Comparison of ENCODE assay signal across 19 cellular contexts in the genomic region with DNA sequence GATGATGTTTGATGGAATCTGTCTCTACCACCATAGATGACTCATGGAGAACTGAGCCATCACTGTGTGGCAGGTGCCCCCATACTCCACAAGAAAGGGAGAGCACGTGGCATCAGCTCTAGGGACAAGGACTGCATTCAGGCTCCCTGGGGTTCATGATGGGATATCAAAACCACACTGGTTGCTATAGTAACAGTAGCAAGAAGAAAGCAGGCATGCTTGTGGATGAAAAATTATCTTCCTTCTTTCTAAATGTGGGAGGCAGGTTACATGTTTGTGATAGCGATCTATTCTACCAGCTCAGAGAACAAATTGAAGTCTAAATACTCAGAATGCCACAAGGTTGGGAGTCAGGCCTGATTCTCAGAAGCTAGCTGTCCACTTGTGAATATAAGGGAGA.
DNase-seq lines count a peak whose midpoint lies in the region; ATAC-seq and TF ChIP-seq lines count a peak whose summit lies in the region.
"Had no signal": no experiment of that assay in that cellular context is flagged by ENCODE, and none has a peak within 500 bp of the region (broad histone marks: within the 10 kb centered on the region; RNA-seq: fewer than 3 reads in every experiment).

No MANE protein-coding gene starts in this region.

- TF ChIP-seq CTCF in glutamatergic neuron (IDR thresholded peaks at IDR 0.05; ENCODE audit: partially characterized antibody, unreplicated experiment), result no peak
- TF ChIP-seq CTCF in heart left ventricle (IDR thresholded peaks at IDR 0.05), result no peak

- ATAC-seq in heart left ventricle, result no peak
- ATAC-seq: gastroesophageal sphincter had no signal

- H3K27ac Mint-ChIP-seq in glutamatergic neuron (ENCODE audit: unreplicated experiment), result peak overlapping the region; percentile 91
- H3K27ac Mint-ChIP-seq: T-helper 2 cell treated with Interferon-gamma antibody and Interleukin-4, amounts not matched to agents 5 μg/mL and 100 μg/mL, for 36 hours had no signal

- peaks cover 2% of the 10 kb centered on the region for H3K27me3 Mint-ChIP-seq in glutamatergic neuron (ENCODE audit: unreplicated experiment)

- H3K4me3 ChIP-seq in BLaER1, result no peak overlapping the region
- no peak overlapping the region for H3K4me3 ChIP-seq in heart left ventricle
- H3K4me3 ChIP-seq: gastroesophageal sphincter, GM23248, smooth muscle cell, tibial nerve had no signal

- peak; percentile 8 for DNase-seq in A172 (ENCODE audit: low spot score)
- DNase-seq in OCI-M1 (lab: John Stamatoyannopoulos, UW), result peak; percentile 12
- DNase-seq in glutamatergic neuron, result no peak
- DNase-seq in HEK293T (ENCODE audit: extremely low spot score), result no peak
- no peak for DNase-seq in effector CD4-positive, alpha-beta T cell
- no peak for DNase-seq in heart left ventricle
- DNase-seq in NK-92 (lab: John Stamatoyannopoulos, UW; ENCODE audit: unreplicated experiment), result no peak
- DNase-seq: activated CD4-positive, CD25-positive, alpha-beta regulatory T cell treated with anti-CD3 and anti-CD28 coated beads, Interleukin-2, amount 50 U/mL, for 72 hours; activated gamma-delta T cell treated with Interleukin-2 at 50 U/mL for 16 hours; DMS53; GM23248; NCI-H1105; NCI-H446 treated with DMSO at 0.1 percent for 48 hours; stimulated activated CD8-positive, alpha-beta memory T cell treated with anti-CD3 and anti-CD28 coated beads, Interleukin-4, amount 100 ng/mL, for 48 hours had no signal

- TF ChIP-seq POLR2A in heart left ventricle (IDR thresholded peaks at IDR 0.05), result no peak

- H3K4me2 ChIP-seq in BLaER1, result peak overlapping the region; percentile 27
- H3K4me2 ChIP-seq: smooth muscle cell had no signal

- H3K4me3 Mint-ChIP-seq in glutamatergic neuron (ENCODE audit: unreplicated experiment), result no peak overlapping the region
- H3K4me3 Mint-ChIP-seq: T-helper 2 cell treated with Interferon-gamma antibody and Interleukin-4, amounts not matched to agents 5 μg/mL and 100 μg/mL, for 36 hours had no signal

- H3K4me1 ChIP-seq in BLaER1, result peaks cover 31% of the 10 kb centered on the region
- peaks cover 2 to 25% (median 16%) of the 10 kb centered on the region in 12 donors for H3K4me1 ChIP-seq in heart left ventricle
- H3K4me1 ChIP-seq: gastroesophageal sphincter had no signal

- 82 to 86% (median 85%) methylated on average over 2 of the region's 2 CpGs for WGBS in heart left ventricle, 4 donors

- POLR2A ChIA-PET in HEK293T (lab: Yijun Ruan, JAX), result no interaction called here

- no peaks in the 10 kb centered on the region for H3K27me3 ChIP-seq in BLaER1
- H3K27me3 ChIP-seq in heart left ventricle, result no peaks in the 10 kb centered on the region
- H3K27me3 ChIP-seq: gastroesophageal sphincter, tibial nerve had no signal

- no peaks in the 10 kb centered on the region for H3K9me3 Mint-ChIP-seq in glutamatergic neuron (ENCODE audit: unreplicated experiment)
- H3K9me3 Mint-ChIP-seq: T-helper 2 cell treated with Interferon-gamma antibody and Interleukin-4, amounts not matched to agents 5 μg/mL and 100 μg/mL, for 36 hours had no signal

- H3K4me1 Mint-ChIP-seq in glutamatergic neuron (ENCODE audit: low read depth, unreplicated experiment), result peaks cover 15% of the 10 kb centered on the region

- H3K36me3 Mint-ChIP-seq in glutamatergic neuron (ENCODE audit: unreplicated experiment), result no peaks in the 10 kb centered on the region

- CTCF ChIA-PET in HEK293T (lab: Yijun Ruan, JAX), result interaction anchor here (0.6 kb wide), 1 partner anchor 16 kb away, joined by 4 read pairs; no protein-coding TSS in a partner anchor

- H3K27ac ChIP-seq in BLaER1, result no peak overlapping the region
- H3K27ac ChIP-seq in heart left ventricle, result no peak overlapping the region
- H3K27ac ChIP-seq: gastroesophageal sphincter, GM23248 had no signal

- H3K36me3 ChIP-seq in BLaER1, result no peaks in the 10 kb centered on the region
- H3K36me3 ChIP-seq in heart left ventricle, result peaks cover 0 to 86% (median 39%) of the 10 kb centered on the region in 9 donors

- H3K9me3 ChIP-seq in BLaER1 (no peaks in the 10 kb centered on the region), heart left ventricle (no peaks in the 10 kb centered on the region)
- H3K9me3 ChIP-seq: gastroesophageal sphincter, tibial nerve had no signal

- no peak overlapping the region for H3K9ac ChIP-seq in BLaER1
- H3K9ac ChIP-seq: GM23248 had no signal

- no peaks in the 10 kb centered on the region for H4K20me1 ChIP-seq in BLaER1

- intact Hi-C loops in heart left ventricle (cut with DNase I), result no loop called here

TF ChIP-seq in HEK293T, 16 proteins besides CTCF, POLR2A, EP300 and RAD21:
- TF ChIP-seq FOXK2 (IDR thresholded peaks at IDR 0.05) (no peak), ZNF384 (IDR thresholded peaks at IDR 0.05) (no peak), NFRKB (IDR thresholded peaks at IDR 0.05) (no peak), SP1 (IDR thresholded peaks at IDR 0.05) (no peak), FOXM1 (IDR thresholded peaks at IDR 0.05; ENCODE audit: borderline replicate concordance) (no peak), TARDBP (IDR thresholded peaks at IDR 0.05) (no peak), ARNT (IDR thresholded peaks at IDR 0.05) (no peak), HDGF (IDR thresholded peaks at IDR 0.05; ENCODE audit: borderline replicate concordance) (no peak), LEF1 (IDR thresholded peaks at IDR 0.05; ENCODE audit: borderline replicate concordance) (no peak), ELF4 (IDR thresholded peaks at IDR 0.05) (no peak), FOXA1 (IDR thresholded peaks at IDR 0.05) (no peak), SUZ12 (IDR thresholded peaks at IDR 0.05) (no peak)
- TF ChIP-seq, protein P1, sequence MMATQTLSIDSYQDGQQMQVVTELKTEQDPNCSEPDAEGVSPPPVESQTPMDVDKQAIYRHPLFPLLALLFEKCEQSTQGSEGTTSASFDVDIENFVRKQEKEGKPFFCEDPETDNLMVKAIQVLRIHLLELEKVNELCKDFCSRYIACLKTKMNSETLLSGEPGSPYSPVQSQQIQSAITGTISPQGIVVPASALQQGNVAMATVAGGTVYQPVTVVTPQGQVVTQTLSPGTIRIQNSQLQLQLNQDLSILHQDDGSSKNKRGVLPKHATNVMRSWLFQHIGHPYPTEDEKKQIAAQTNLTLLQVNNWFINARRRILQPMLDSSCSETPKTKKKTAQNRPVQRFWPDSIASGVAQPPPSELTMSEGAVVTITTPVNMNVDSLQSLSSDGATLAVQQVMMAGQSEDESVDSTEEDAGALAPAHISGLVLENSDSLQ (IDR thresholded peaks at IDR 0.05), result no peak

Comparison
In these comparisons a context has a peak if more than half of its experiments do, and no peak if none do; other contexts are left out.
1. DNase-seq: peak in A172 (single experiment) and OCI-M1 (single experiment); none in glutamatergic neuron (single experiment), HEK293T (single experiment), effector CD4-positive, alpha-beta T cell (single experiment), heart left ventricle (0 of 5) and NK-92 (single experiment).